ENCODE assay signal across 1 cellular context in genomic region chr21:43701936-43702784, GRCh38.
TF ChIP-seq lines count a peak whose summit lies in the region.

No MANE protein-coding gene starts in this region.

TF ChIP-seq in H1, 55 proteins besides CTCF, POLR2A, EP300 and RAD21:
- TF ChIP-seq PHF8 (conservative IDR thresholded peaks at IDR 0.05; ENCODE audit: low read depth, low read length): no peak
- TF ChIP-seq TAF7 (optimal IDR thresholded peaks at IDR 0.05; ENCODE audit: borderline replicate concordance, low read depth, low read length): no peak
- no peak for TF ChIP-seq NANOG (IDR thresholded peaks at IDR 0.05; ENCODE audit: insufficient read depth, low read depth, low read length, poor library complexity, severe bottlenecking)
- no peak for TF ChIP-seq RNF2 (IDR thresholded peaks at IDR 0.05; ENCODE audit: borderline replicate concordance, low read depth, low read length, missing control alignments, poor library complexity, severe bottlenecking)
- TF ChIP-seq CBX8 (IDR thresholded peaks at IDR 0.05; ENCODE audit: borderline replicate concordance, low read depth, low read length): no peak
- no peak for TF ChIP-seq ASH2L (IDR thresholded peaks at IDR 0.05; ENCODE audit: low read length)
- no peak for TF ChIP-seq ATF3 (IDR thresholded peaks at IDR 0.05; ENCODE audit: insufficient read depth, low read depth, low read length)
- no peak for TF ChIP-seq NRF1 (IDR thresholded peaks at IDR 0.05; ENCODE audit: low read depth, low read length)
